In the genomic region with DNA sequence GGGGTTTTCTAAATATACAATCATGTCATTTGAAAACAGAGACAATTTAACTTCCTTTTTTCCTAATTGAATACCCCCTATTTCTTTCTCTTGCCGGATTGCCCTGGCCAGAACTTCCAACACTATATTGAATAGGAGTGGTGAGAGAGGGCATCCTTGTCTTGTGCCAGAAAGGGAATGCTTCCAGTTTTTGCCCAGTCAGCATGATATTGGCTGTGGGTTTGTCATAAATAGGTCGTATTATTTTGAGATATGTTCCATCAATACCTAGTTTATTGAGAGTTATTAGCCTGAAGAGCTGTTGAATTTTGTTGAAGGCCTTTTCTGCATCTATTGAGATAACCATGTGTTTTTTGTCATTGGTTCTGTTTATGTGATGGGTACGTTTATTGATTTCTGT, we compare ENCODE assay signal across 4 cellular contexts.
TF ChIP-seq lines count a peak whose summit lies in the region.

No MANE protein-coding gene starts in this region.

TF ChIP-seq in A549, 52 proteins besides CTCF, POLR2A, EP300 and RAD21:
- TF ChIP-seq MAFK (IDR thresholded peaks at IDR 0.05; ENCODE audit: partially characterized antibody) = peak; percentile 77
TF ChIP-seq in A549: peak in this region for 1; not testable (repeated sequence) for 51.

TF ChIP-seq in IMR-90, 13 proteins besides CTCF, POLR2A, EP300 and RAD21:
- peak; percentile 72 for TF ChIP-seq MAFK (IDR thresholded peaks at IDR 0.05; ENCODE audit: low read depth, low read length)
TF ChIP-seq in IMR-90: peak in this region for 1; not testable (repeated sequence) for 12.

TF ChIP-seq in K562, 482 proteins besides CTCF, POLR2A, EP300 and RAD21:
- TF ChIP-seq MAFK (IDR thresholded peaks at IDR 0.05; ENCODE audit: low read length) = 0 out of 2 replicates have a peak, but pooled peaks have one; percentile 7

TF ChIP-seq in HepG2, 621 proteins besides CTCF, POLR2A, EP300 and RAD21:
- TF ChIP-seq MAFF (IDR thresholded peaks at IDR 0.05; ENCODE audit: low read depth, low read length) = peak; percentile 77
- peak; percentile 74 to 86 for TF ChIP-seq MAFK (conservative IDR thresholded peaks at IDR 0.05 in 1 of 2, IDR thresholded peaks at IDR 0.05 in 1 of 2; ENCODE audit: low read length in 2 of 2)
